19 cellular contexts compared by ENCODE assay signal in genomic region chr19:30675086-30675485, GRCh38.
DNase-seq lines count a peak whose midpoint lies in the region; ATAC-seq and TF ChIP-seq lines count a peak whose summit lies in the region.
"Had no signal": no experiment of that assay in that cellular context is flagged by ENCODE, and none has a peak within 500 bp of the region (broad histone marks: within the 10 kb centered on the region; RNA-seq: fewer than 3 reads in every experiment).

No MANE protein-coding gene starts in this region.

- no peak for DNase-seq in WTC11 (ENCODE audit: low spot score)
- DNase-seq in coronary artery (ENCODE audit: low spot score): peak; percentile 33
- peak; percentile 12 for DNase-seq in islet precursor cell
- peak; percentile 47 for DNase-seq in mesenteric fat pad (ENCODE audit: low spot score)
- no peak for DNase-seq in CD4-positive, alpha-beta memory T cell
- no peak for DNase-seq in effector memory CD8-positive, alpha-beta T cell
- DNase-seq: 8988T; ACHN; BE2C; C1 segment of cervical spinal cord; Caco-2; Calu3; CD4-positive, CD25-positive, alpha-beta regulatory T cell; CD8-positive, alpha-beta T cell; DMS79 treated with DMSO at 0.1 percent for 48 hours; GF-D8 had no signal

- ATAC-seq in WTC11 (no peak), esophagus mucosa (no peak)
- no peak for ATAC-seq in effector memory CD8-positive, alpha-beta T cell (replicated peaks)
- ATAC-seq: CD8-positive, alpha-beta T cell had no signal

- POLR2A ChIA-PET in WTC11 (lab: Charles Lee): no interaction called here
- POLR2A ChIA-PET in CD4-positive, alpha-beta memory T cell (lab: Charles Lee; ENCODE audit: partially characterized antibody): no interaction called here

- H3K36me3 ChIP-seq in CD4-positive, alpha-beta memory T cell (ENCODE audit: insufficient read depth, low read length): no peaks in the 10 kb centered on the region
- H3K36me3 ChIP-seq: BE2C, BLaER1 had no signal

- no peak overlapping the region for H3K27ac ChIP-seq in coronary artery
- no peak overlapping the region for H3K27ac ChIP-seq in CD4-positive, alpha-beta memory T cell (ENCODE audit: low read depth, low read length)
- H3K27ac ChIP-seq: BLaER1 had no signal

- no peak for TF ChIP-seq CTCF in WTC11 (IDR thresholded peaks at IDR 0.05)
- no peak for TF ChIP-seq CTCF in coronary artery (IDR thresholded peaks at IDR 0.05)

- H3K36me3 Mint-ChIP-seq in WTC11: no peaks in the 10 kb centered on the region
- no peaks in the 10 kb centered on the region for H3K36me3 Mint-ChIP-seq in CD4-positive, alpha-beta memory T cell
- H3K36me3 Mint-ChIP-seq in effector memory CD8-positive, alpha-beta T cell (ENCODE audit: insufficient read depth): no peaks in the 10 kb centered on the region
- H3K36me3 Mint-ChIP-seq: CD14-positive monocyte; CD4-positive, CD25-positive, alpha-beta regulatory T cell; CD8-positive, alpha-beta T cell had no signal

- H3K27ac Mint-ChIP-seq in WTC11: no peak overlapping the region
- H3K27ac Mint-ChIP-seq in CD4-positive, alpha-beta memory T cell: no peak overlapping the region
- H3K27ac Mint-ChIP-seq in effector memory CD8-positive, alpha-beta T cell: no peak overlapping the region
- H3K27ac Mint-ChIP-seq: CD14-positive monocyte; CD4-positive, CD25-positive, alpha-beta regulatory T cell; CD8-positive, alpha-beta T cell had no signal

- no peaks in the 10 kb centered on the region for H3K9me3 Mint-ChIP-seq in WTC11
- H3K9me3 Mint-ChIP-seq in CD4-positive, alpha-beta memory T cell: peaks cover 0 to 1% (median 0%) of the 10 kb centered on the region in 8 donors
- no peaks in the 10 kb centered on the region for H3K9me3 Mint-ChIP-seq in effector memory CD8-positive, alpha-beta T cell
- H3K9me3 Mint-ChIP-seq: CD14-positive monocyte; CD4-positive, CD25-positive, alpha-beta regulatory T cell; CD8-positive, alpha-beta T cell had no signal

- H3K27me3 Mint-ChIP-seq in WTC11 (ENCODE audit: low read depth): no peaks in the 10 kb centered on the region; the same call in 1 of the 2 replicates
- H3K27me3 Mint-ChIP-seq in CD4-positive, alpha-beta memory T cell: peaks cover 6 to 21% of the 10 kb centered on the region in 2 donors
- peaks cover 31 to 66% of the 10 kb centered on the region in 2 donors for H3K27me3 Mint-ChIP-seq in effector memory CD8-positive, alpha-beta T cell

- H3K4me3 Mint-ChIP-seq in WTC11: no peak overlapping the region
- H3K4me3 Mint-ChIP-seq in CD4-positive, alpha-beta memory T cell: no peak overlapping the region
- H3K4me3 Mint-ChIP-seq in effector memory CD8-positive, alpha-beta T cell: no peak overlapping the region
- H3K4me3 Mint-ChIP-seq: CD14-positive monocyte; CD4-positive, CD25-positive, alpha-beta regulatory T cell; CD8-positive, alpha-beta T cell had no signal

- no peaks in the 10 kb centered on the region for H3K4me1 ChIP-seq in CD4-positive, alpha-beta memory T cell (ENCODE audit: insufficient read depth, low read length)
- H3K4me1 ChIP-seq: BE2C, BLaER1, Caco-2 had no signal

- H3K9me3 ChIP-seq in CD4-positive, alpha-beta memory T cell (ENCODE audit: control insufficient read depth in 1 of 2, low read length in 2 of 2): no peaks in the 10 kb centered on the region
- H3K9me3 ChIP-seq: BE2C, BLaER1, Caco-2 had no signal

- intact Hi-C loops in CD4-positive, alpha-beta memory T cell (cut with micrococcal nuclease): no loop called here

- CTCF ChIA-PET in WTC11 (lab: Charles Lee): interaction anchor here (0.9 to 1.1 kb wide), 3 partner anchors 8 to 177 kb away, joined by 3 to 4 read pairs (median 3); no protein-coding TSS in a partner anchor
- CTCF ChIA-PET in CD4-positive, alpha-beta memory T cell (lab: Charles Lee; ENCODE audit: partially characterized antibody): interaction anchor here (1.2 to 2.8 kb wide), 4 partner anchors 8 to 1549 kb away, joined by 3 to 12 read pairs (median 4); no protein-coding TSS in a partner anchor

- no peak overlapping the region for H3K4me3 ChIP-seq in coronary artery
- H3K4me3 ChIP-seq in CD4-positive, alpha-beta memory T cell (ENCODE audit: low read length in 2 of 2): no peak overlapping the region
- H3K4me3 ChIP-seq: BLaER1 had no signal

- H3K27me3 ChIP-seq in CD4-positive, alpha-beta memory T cell (ENCODE audit: insufficient read depth, low read length): peaks cover 3% of the 10 kb centered on the region
- H3K27me3 ChIP-seq: BE2C, BLaER1 had no signal

- H3K4me1 Mint-ChIP-seq in WTC11: no peaks in the 10 kb centered on the region
- H3K4me1 Mint-ChIP-seq in CD4-positive, alpha-beta memory T cell: no peaks in the 10 kb centered on the region
- peaks cover 0 to 2% of the 10 kb centered on the region in 2 donors for H3K4me1 Mint-ChIP-seq in effector memory CD8-positive, alpha-beta T cell (ENCODE audit: low read depth in 2 of 2)
- H3K4me1 Mint-ChIP-seq: CD14-positive monocyte; CD4-positive, CD25-positive, alpha-beta regulatory T cell had no signal

TF ChIP-seq in WTC11, 78 proteins besides CTCF, POLR2A, EP300 and RAD21:
- TF ChIP-seq GABPB1 (CRISPR knock-in tag; IDR thresholded peaks at IDR 0.05) (peak; percentile 84), ZNF423 (CRISPR knock-in tag; IDR thresholded peaks at IDR 0.05) (no peak), ZNF263 (CRISPR knock-in tag; IDR thresholded peaks at IDR 0.05; ENCODE audit: low read depth) (no peak), NR2C2 (CRISPR knock-in tag; IDR thresholded peaks at IDR 0.05) (no peak), FOXP1 (CRISPR knock-in tag; IDR thresholded peaks at IDR 0.05; ENCODE audit: borderline replicate concordance) (no peak), ZNF138 (CRISPR knock-in tag; conservative IDR thresholded peaks at IDR 0.05) (no peak), ATF1 (CRISPR knock-in tag; IDR thresholded peaks at IDR 0.05) (no peak)
- TF ChIP-seq, protein P1, sequence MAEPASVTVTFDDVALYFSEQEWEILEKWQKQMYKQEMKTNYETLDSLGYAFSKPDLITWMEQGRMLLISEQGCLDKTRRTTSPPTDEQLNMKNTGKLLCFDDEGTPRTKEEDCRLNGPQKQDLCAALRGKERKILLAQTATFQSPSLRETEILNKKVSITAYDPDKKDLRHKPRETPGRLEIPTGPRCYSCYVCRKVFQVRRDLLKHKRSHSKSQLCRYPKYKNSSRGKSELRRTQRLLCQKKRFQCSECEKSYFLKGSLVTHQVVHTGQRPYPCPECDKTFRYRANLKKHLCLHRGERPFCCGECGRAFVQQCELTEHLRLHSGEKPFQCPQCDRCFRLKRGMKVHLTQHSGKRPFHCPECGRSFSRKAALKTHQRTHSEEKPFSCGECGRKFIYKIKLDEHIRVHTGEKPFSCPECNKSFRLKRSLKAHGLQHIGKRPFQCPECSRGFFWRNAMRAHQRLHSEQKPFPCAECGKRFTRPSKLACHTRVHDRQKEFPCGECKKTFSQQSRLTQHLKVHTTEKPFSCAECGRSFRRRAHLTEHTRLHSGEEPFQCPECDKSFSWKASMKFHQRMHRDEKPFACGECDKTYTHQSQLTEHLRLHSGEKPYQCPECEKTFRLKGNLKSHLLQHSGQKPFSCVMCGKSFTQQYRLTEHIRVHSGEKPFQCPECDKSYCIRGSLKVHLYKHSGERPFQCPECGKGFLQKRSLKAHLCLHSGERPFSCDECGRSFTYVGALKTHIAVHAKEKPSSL (CRISPR knock-in tag; conservative IDR thresholded peaks at IDR 0.05): no peak
- TF ChIP-seq, protein P2, sequence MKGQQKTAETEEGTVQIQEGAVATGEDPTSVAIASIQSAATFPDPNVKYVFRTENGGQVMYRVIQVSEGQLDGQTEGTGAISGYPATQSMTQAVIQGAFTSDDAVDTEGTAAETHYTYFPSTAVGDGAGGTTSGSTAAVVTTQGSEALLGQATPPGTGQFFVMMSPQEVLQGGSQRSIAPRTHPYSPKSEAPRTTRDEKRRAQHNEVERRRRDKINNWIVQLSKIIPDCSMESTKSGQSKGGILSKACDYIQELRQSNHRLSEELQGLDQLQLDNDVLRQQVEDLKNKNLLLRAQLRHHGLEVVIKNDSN (CRISPR knock-in tag; IDR thresholded peaks at IDR 0.05): no peak

Comparison
In these comparisons a context has a peak if more than half of its experiments do, and no peak if none do; other contexts are left out.
1. DNase-seq: peak in coronary artery (single experiment), islet precursor cell (single experiment) and mesenteric fat pad (single experiment); none in WTC11 (single experiment), CD4-positive, alpha-beta memory T cell (0 of 5) and effector memory CD8-positive, alpha-beta T cell (0 of 3).